Comparison of ENCODE assay signal across 14 cellular contexts in genomic region chr2:189516546-189516945, GRCh38.
"Had no signal": no experiment of that assay in that cellular context is flagged by ENCODE, and none has a peak within 500 bp of the region (broad histone marks: within the 10 kb centered on the region; RNA-seq: fewer than 3 reads in every experiment).

No MANE protein-coding gene starts in this region.

- H3K9me3 Mint-ChIP-seq: activated CD8-positive, alpha-beta T cell treated with anti-CD3 and anti-CD28 coated beads for 36 hours; activated T-helper 1 cell treated with anti-CD3 and anti-CD28 coated beads, Interleukin-12 subunit alpha, Interleukin-12 subunit beta, Interleukin-2, Interleukin-4 antibody, amounts not matched to agents 30 ng/mL and 10 ng/mL and 1 ng/mL, durations not matched to agents 14 hours and 24 hours and 36 hours; stimulated activated effector memory CD8-positive, alpha-beta T cell treated with anti-CD3 and anti-CD28 coated beads, Interleukin-12 subunit alpha, Interleukin-12 subunit beta, amount 100 ng/mL, for 72 hours had no signal

- H3K9me3 ChIP-seq: esophagus squamous epithelium, tibial nerve had no signal

- H3K36me3 Mint-ChIP-seq: stimulated activated effector memory CD8-positive, alpha-beta T cell treated with anti-CD3 and anti-CD28 coated beads, Interleukin-12 subunit alpha, Interleukin-12 subunit beta, amount 100 ng/mL, for 72 hours had no signal

- H3K4me3 Mint-ChIP-seq: activated CD8-positive, alpha-beta T cell treated with anti-CD3 and anti-CD28 coated beads for 36 hours; activated T-helper 1 cell treated with anti-CD3 and anti-CD28 coated beads, Interleukin-12 subunit alpha, Interleukin-12 subunit beta, Interleukin-2, Interleukin-4 antibody, amounts not matched to agents 30 ng/mL and 10 ng/mL and 1 ng/mL, durations not matched to agents 14 hours and 24 hours and 36 hours; naive thymus-derived CD8-positive, alpha-beta T cell; stimulated activated effector memory CD8-positive, alpha-beta T cell treated with anti-CD3 and anti-CD28 coated beads, Interleukin-12 subunit alpha, Interleukin-12 subunit beta, amount 100 ng/mL, for 72 hours had no signal

- H3K4me1 ChIP-seq: foreskin keratinocyte had no signal

- H3K27ac Mint-ChIP-seq: activated CD8-positive, alpha-beta T cell treated with anti-CD3 and anti-CD28 coated beads for 36 hours; activated T-helper 1 cell treated with anti-CD3 and anti-CD28 coated beads, Interleukin-12 subunit alpha, Interleukin-12 subunit beta, Interleukin-2, Interleukin-4 antibody, amounts not matched to agents 30 ng/mL and 10 ng/mL and 1 ng/mL, durations not matched to agents 14 hours and 24 hours and 36 hours; naive thymus-derived CD8-positive, alpha-beta T cell; stimulated activated effector memory CD8-positive, alpha-beta T cell treated with anti-CD3 and anti-CD28 coated beads, Interleukin-12 subunit alpha, Interleukin-12 subunit beta, amount 100 ng/mL, for 72 hours had no signal

- FAIRE-seq: endometrium had no signal

- H3K36me3 ChIP-seq: esophagus squamous epithelium, tibial nerve had no signal

- ATAC-seq: activated CD8-positive, alpha-beta T cell treated with anti-CD3 and anti-CD28 coated beads for 36 hours; foreskin keratinocyte; naive thymus-derived CD8-positive, alpha-beta T cell; stimulated activated effector memory CD8-positive, alpha-beta T cell treated with anti-CD3 and anti-CD28 coated beads, Interleukin-12 subunit alpha, Interleukin-12 subunit beta, amount 100 ng/mL, for 72 hours had no signal

- H3K27ac ChIP-seq: esophagus squamous epithelium, foreskin keratinocyte had no signal

- DNase-seq: activated CD4-positive, alpha-beta T cell treated with anti-CD3 and anti-CD28 coated beads for 4 hours; activated CD8-positive, alpha-beta memory T cell treated with anti-CD3 and anti-CD28 coated beads, Interleukin-2, amount 50 U/mL, for 48 hours; activated CD8-positive, alpha-beta T cell treated with anti-CD3 and anti-CD28 coated beads for 36 hours; activated naive CD4-positive, alpha-beta T cell; aorta; esophagus squamous epithelium; foreskin keratinocyte; naive thymus-derived CD8-positive, alpha-beta T cell; posterior cingulate gyrus had no signal

- H3K4me1 Mint-ChIP-seq: stimulated activated effector memory CD8-positive, alpha-beta T cell treated with anti-CD3 and anti-CD28 coated beads, Interleukin-12 subunit alpha, Interleukin-12 subunit beta, amount 100 ng/mL, for 72 hours had no signal

- H3K27me3 ChIP-seq: esophagus squamous epithelium, foreskin keratinocyte, tibial nerve had no signal

- H3K4me3 ChIP-seq: esophagus squamous epithelium, skin epidermis, tibial nerve had no signal
